ENCODE assay signal across 8 cellular contexts in the genomic region with DNA sequence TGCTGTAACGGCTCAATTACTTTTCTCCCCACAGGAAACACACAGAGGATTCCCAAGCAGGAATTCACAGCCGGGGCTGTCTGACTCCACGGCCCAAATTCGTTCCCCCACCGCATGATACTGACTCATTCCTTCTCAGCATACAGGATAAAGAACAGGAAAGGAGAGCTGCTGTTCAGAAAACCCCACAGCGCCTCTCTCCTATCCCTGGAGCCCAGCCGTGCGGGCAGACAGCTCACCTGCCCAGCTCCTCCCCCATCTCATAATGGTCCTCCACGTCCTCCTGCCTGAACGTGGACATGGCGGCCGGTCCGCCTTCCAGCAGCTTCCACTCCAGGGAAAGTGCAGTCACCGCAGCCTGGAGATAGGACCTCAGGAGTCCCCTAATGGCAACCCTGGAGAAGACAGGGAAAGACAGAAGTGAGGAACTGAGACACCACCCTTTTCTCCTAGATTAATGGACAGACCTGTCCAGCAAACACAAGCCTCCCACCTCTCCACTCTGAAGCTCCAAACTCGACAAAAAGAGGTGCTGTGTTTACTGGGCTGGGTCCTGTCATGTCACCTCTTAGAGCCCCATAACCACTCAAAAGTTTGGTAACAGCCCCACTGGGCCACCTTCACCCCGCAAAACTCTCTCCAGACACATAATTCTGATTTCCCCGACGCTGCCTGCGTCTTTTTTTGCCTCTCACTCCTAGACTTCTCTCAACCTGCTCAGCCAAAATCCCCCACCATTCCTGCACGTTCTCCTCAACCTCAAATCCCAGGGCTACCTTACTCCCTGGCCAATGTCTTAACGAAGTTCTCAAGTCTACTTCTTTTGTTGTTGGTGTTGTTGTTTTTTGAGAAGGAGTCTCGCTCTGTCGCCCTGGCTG. TPM values are rescaled to one million over a fixed set of nuclear protein-coding genes. Genes with fewer than 3 reads are reported as not detected.
DNase-seq lines count a peak whose midpoint lies in the region; ATAC-seq and TF ChIP-seq lines count a peak whose summit lies in the region.

No MANE protein-coding gene starts in this region.

- CTCF ChIA-PET in activated naive CD4-positive, alpha-beta T cell treated with anti-CD3 and anti-CD28 coated beads, Interleukin-2, amount 10 ng/mL, durations not matched to agents 7 days and 5 days (lab: Charles Lee) = interaction anchor here (0.6 to 1.6 kb wide), 2 partner anchors 16 to 489 kb away, joined by 3 to 9 read pairs; a partner anchor contains a TSS
- CTCF ChIA-PET in activated B cell treated with CpG ODN at 0.5 μM for 24 hours (lab: Charles Lee) = no interaction called here

- POLR2A ChIA-PET in activated B cell treated with CpG ODN at 0.5 μM for 24 hours (lab: Charles Lee) = interaction anchor here (0.6 to 0.7 kb wide), 2 partner anchors 31 to 288 kb away, joined by 3 to 5 read pairs; no protein-coding TSS in a partner anchor

- TF ChIP-seq CTCF in activated B cell treated with CpG ODN at 0.5 μM for 24 hours (IDR thresholded peaks at IDR 0.05) (no peak), glutamatergic neuron (IDR thresholded peaks at IDR 0.05; ENCODE audit: partially characterized antibody, unreplicated experiment) (no peak)

- intact Hi-C loops in activated B cell treated with CpG ODN at 0.5 μM for 24 hours (cut with micrococcal nuclease) = loop anchor here (2.0 to 5.0 kb wide), 5 partner anchors 15 to 397 kb away; a partner anchor contains a TSS

- H3K4me3 Mint-ChIP-seq in activated naive CD4-positive, alpha-beta T cell treated with anti-CD3 and anti-CD28 coated beads, Interleukin-2, amount 10 ng/mL, durations not matched to agents 7 days and 5 days = peak overlapping the region; percentile 90
- H3K4me3 Mint-ChIP-seq in activated B cell treated with CpG ODN at 0.5 μM for 24 hours = peak overlapping the region; percentile 88
- peak overlapping the region; percentile 97 for H3K4me3 Mint-ChIP-seq in glutamatergic neuron (ENCODE audit: unreplicated experiment)

- no peaks in the 10 kb centered on the region for H3K27me3 Mint-ChIP-seq in activated naive CD4-positive, alpha-beta T cell treated with anti-CD3 and anti-CD28 coated beads, Interleukin-2, amount 10 ng/mL, durations not matched to agents 7 days and 5 days
- H3K27me3 Mint-ChIP-seq in activated B cell treated with CpG ODN at 0.5 μM for 24 hours (no peaks in the 10 kb centered on the region), glutamatergic neuron (ENCODE audit: unreplicated experiment) (peaks cover 6% of the 10 kb centered on the region)

- H3K9me3 Mint-ChIP-seq in activated naive CD4-positive, alpha-beta T cell treated with anti-CD3 and anti-CD28 coated beads, Interleukin-2, amount 10 ng/mL, durations not matched to agents 7 days and 5 days = no peaks in the 10 kb centered on the region
- H3K9me3 Mint-ChIP-seq in activated B cell treated with CpG ODN at 0.5 μM for 24 hours = no peaks in the 10 kb centered on the region
- peaks cover 3% of the 10 kb centered on the region for H3K9me3 Mint-ChIP-seq in glutamatergic neuron (ENCODE audit: unreplicated experiment)

- peak overlapping the region; percentile 59 for H3K27ac Mint-ChIP-seq in activated naive CD4-positive, alpha-beta T cell treated with anti-CD3 and anti-CD28 coated beads, Interleukin-2, amount 10 ng/mL, durations not matched to agents 7 days and 5 days
- H3K27ac Mint-ChIP-seq in activated B cell treated with CpG ODN at 0.5 μM for 24 hours (peak overlapping the region; percentile 53), glutamatergic neuron (ENCODE audit: unreplicated experiment) (peak overlapping the region; percentile 99)

- ATAC-seq in activated B cell treated with CpG ODN at 0.5 μM for 24 hours (ENCODE audit: low read depth) (no peak), GM21528 (IDR thresholded peaks at IDR 0.05; ENCODE audit: low FRiP score, unreplicated experiment) (no peak), HG02981 (IDR thresholded peaks at IDR 0.05; ENCODE audit: unreplicated experiment) (no peak)

- peaks cover 19% of the 10 kb centered on the region for H3K36me3 Mint-ChIP-seq in activated naive CD4-positive, alpha-beta T cell treated with anti-CD3 and anti-CD28 coated beads, Interleukin-2, amount 10 ng/mL, durations not matched to agents 7 days and 5 days
- H3K36me3 Mint-ChIP-seq in activated B cell treated with CpG ODN at 0.5 μM for 24 hours (ENCODE audit: low read depth) (peaks cover 42% of the 10 kb centered on the region), glutamatergic neuron (ENCODE audit: unreplicated experiment) (no peaks in the 10 kb centered on the region)

- H3K4me1 Mint-ChIP-seq in activated naive CD4-positive, alpha-beta T cell treated with anti-CD3 and anti-CD28 coated beads, Interleukin-2, amount 10 ng/mL, durations not matched to agents 7 days and 5 days = peaks cover 29% of the 10 kb centered on the region
- H3K4me1 Mint-ChIP-seq in activated B cell treated with CpG ODN at 0.5 μM for 24 hours (peaks cover 27% of the 10 kb centered on the region), glutamatergic neuron (ENCODE audit: low read depth, unreplicated experiment) (peaks cover 18% of the 10 kb centered on the region)

- DNase-seq in activated naive CD4-positive, alpha-beta T cell treated with anti-CD3 and anti-CD28 coated beads, Interleukin-2, amount 10 ng/mL, durations not matched to agents 7 days and 5 days = no peak
- DNase-seq in activated naive CD4-positive, alpha-beta T cell (lab: John Stamatoyannopoulos, UW) = no peak
- DNase-seq in activated B cell treated with CpG ODN at 0.5 μM for 24 hours = no peak
- DNase-seq in glutamatergic neuron = peak; percentile 62
- DNase-seq in renal cortical epithelial cell (ENCODE audit: low read depth) = peak; percentile 89
- no peak for DNase-seq in SKM-1 treated with dmso at 0.1 percent for 144 hours (lab: John Stamatoyannopoulos, UW; ENCODE audit: unreplicated experiment)

RNA-seq across cellular contexts. Expression of a gene that starts 1.2 kb away (rescaled TPM):
- total RNA-seq in activated B cell treated with CpG ODN at 0.5 μM for 24 hours (37.5 and 42.2 TPM in 2 replicates), glutamatergic neuron (ENCODE audit: unreplicated experiment) (221 TPM), renal cortical epithelial cell (217 and 258 TPM in 2 replicates)

RNA-seq across cellular contexts. Expression of a gene that starts 15.6 kb away (rescaled TPM):
- total RNA-seq in activated B cell treated with CpG ODN at 0.5 μM for 24 hours = 2,958 and 3,229 TPM in 2 replicates
- 2,255 TPM for total RNA-seq in glutamatergic neuron (ENCODE audit: unreplicated experiment)
- 1,993 and 2,707 TPM in 2 replicates for total RNA-seq in renal cortical epithelial cell

RNA-seq across cellular contexts. Expression of a gene that starts 36.8 kb away (rescaled TPM):
- total RNA-seq in activated B cell treated with CpG ODN at 0.5 μM for 24 hours (not detected in 2 replicates), glutamatergic neuron (ENCODE audit: unreplicated experiment) (4.0 TPM), renal cortical epithelial cell (not detected in 2 replicates)

RNA-seq across cellular contexts. Expression of a gene that starts 37.9 kb away (rescaled TPM):
- total RNA-seq in activated B cell treated with CpG ODN at 0.5 μM for 24 hours = 36.4 and 37.2 TPM in 2 replicates
- total RNA-seq in glutamatergic neuron (ENCODE audit: unreplicated experiment) = 95.8 TPM
- total RNA-seq in renal cortical epithelial cell = 13.2 and 31.2 TPM in 2 replicates

Comparison
In these comparisons a context has a peak if more than half of its experiments do, and no peak if none do; other contexts are left out.
1. DNase-seq: peak in glutamatergic neuron (single experiment) and renal cortical epithelial cell (single experiment); none in activated naive CD4-positive, alpha-beta T cell treated with anti-CD3 and anti-CD28 coated beads, Interleukin-2, amount 10 ng/mL, durations not matched to agents 7 days and 5 days (single experiment), activated naive CD4-positive, alpha-beta T cell (0 of 4), activated B cell treated with CpG ODN at 0.5 μM for 24 hours (single experiment) and SKM-1 treated with dmso at 0.1 percent for 144 hours (single experiment).
2. Peak in every context shown above with its lines, with median percentiles within 50 percentile points of each other: H3K27ac Mint-ChIP-seq and H3K4me3 Mint-ChIP-seq.